ENCODE assay signal across 16 cellular contexts in the genomic region with DNA sequence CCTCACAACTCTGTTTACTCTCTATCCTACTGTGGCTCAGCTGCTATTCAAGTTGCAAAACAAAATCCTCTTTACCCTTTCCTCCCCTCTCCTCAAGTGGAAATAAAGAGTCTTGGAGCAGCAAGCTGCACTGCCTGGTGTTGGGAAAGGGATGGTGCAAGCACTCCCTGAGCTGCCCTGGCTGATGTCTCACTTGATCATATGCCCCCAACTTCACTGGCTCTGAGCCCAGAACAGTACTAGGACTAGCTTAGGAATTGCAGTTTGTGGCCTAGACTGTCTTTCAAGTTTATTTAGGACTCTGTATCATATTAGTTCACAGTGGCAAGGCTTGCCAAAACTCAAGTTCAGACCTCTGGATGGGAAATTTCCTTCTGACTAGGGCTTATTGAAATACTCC.
DNase-seq lines count a peak whose midpoint lies in the region; ATAC-seq, FAIRE-seq and TF ChIP-seq lines count a peak whose summit lies in the region.
"Had no signal": no experiment of that assay in that cellular context is flagged by ENCODE, and none has a peak within 500 bp of the region (broad histone marks: within the 10 kb centered on the region; RNA-seq: fewer than 3 reads in every experiment).

No MANE protein-coding gene starts in this region.

- no peaks in the 10 kb centered on the region for H3K9me3 ChIP-seq in IMR-90 (ENCODE audit: control insufficient read depth, insufficient read depth, low read length)

- dilution Hi-C loops in IMR-90 (cut with HindIII; ENCODE audit: low sequenced_read_pairs, unreplicated experiment), result no loop called here

- no peak overlapping the region for H4K5ac ChIP-seq in IMR-90 (ENCODE audit: low read depth, low read length)

- no peak overlapping the region for H3K18ac ChIP-seq in IMR-90 (ENCODE audit: low read depth, low read length)

- no peaks in the 10 kb centered on the region for H3K27me3 ChIP-seq in IMR-90 (ENCODE audit: control insufficient read depth, insufficient read depth, low read length)
- H3K27me3 ChIP-seq: cardiac muscle cell had no signal

- H3K27ac ChIP-seq in IMR-90 (ENCODE audit: insufficient read depth, low read length), result no peak overlapping the region; the same call in 1 of the 2 replicates
- H3K27ac ChIP-seq: C4-2B, cardiac muscle cell had no signal

- no peaks in the 10 kb centered on the region for H4K20me1 ChIP-seq in IMR-90 (ENCODE audit: insufficient read depth, low read length)

- H3K56ac ChIP-seq in IMR-90 (ENCODE audit: extremely low read depth, insufficient read depth, low read length), result no peak overlapping the region

- H2AK9ac ChIP-seq in IMR-90 (replicated peaks; ENCODE audit: low read depth, low read length, poor library complexity), result no peak overlapping the region

- peak; percentile 27 for TF ChIP-seq CTCF in AG09319 (IDR thresholded peaks at IDR 0.05; ENCODE audit: low read depth, low read length)
- peak; percentile 33; the same call in 1 of the 2 replicates for TF ChIP-seq CTCF in IMR-90 (conservative IDR thresholded peaks at IDR 0.05; ENCODE audit: low read depth, low read length)
- peak; percentile 41 for TF ChIP-seq CTCF in choroid plexus epithelial cell (conservative IDR thresholded peaks at IDR 0.05; ENCODE audit: low read depth, low read length)
- no peak for TF ChIP-seq CTCF in lower leg skin (IDR thresholded peaks at IDR 0.05)

- H2AK5ac ChIP-seq in IMR-90 (ENCODE audit: low read depth, low read length), result no peak overlapping the region

- no peak overlapping the region for H3K4me3 ChIP-seq in IMR-90 (ENCODE audit: insufficient read depth, low read depth, low read length)
- H3K4me3 ChIP-seq in choroid plexus epithelial cell (ENCODE audit: low read depth, low read length), result no peak overlapping the region
- no peak overlapping the region for H3K4me3 ChIP-seq in lower leg skin (ENCODE audit: low read depth, poor library complexity, severe bottlenecking)
- H3K4me3 ChIP-seq: cardiac muscle cell had no signal

- H3K4me2 ChIP-seq in IMR-90 (ENCODE audit: low read depth, low read length), result no peak overlapping the region

- H3K14ac ChIP-seq in IMR-90 (replicated peaks; ENCODE audit: low read depth, low read length), result no peak overlapping the region

- H3K4me1 ChIP-seq in IMR-90 (ENCODE audit: control insufficient read depth, insufficient read depth, low read length), result peaks cover 7% of the 10 kb centered on the region

- peak overlapping the region in 1 of 2 experiments; percentile 2; a peak in 1 of 4 replicates for H4K8ac ChIP-seq in IMR-90 (ENCODE audit: low read depth in 2 of 2, low read length in 2 of 2)

- in situ Hi-C loops in IMR-90 (cut with MboI; ENCODE audit: low sequenced_read_pairs), result no loop called here

- H3K9me1 ChIP-seq in IMR-90 (ENCODE audit: insufficient read depth, low read length), result no peaks in the 10 kb centered on the region

- no peak overlapping the region; the same call in 1 of the 2 replicates for H3K23ac ChIP-seq in IMR-90 (ENCODE audit: low read depth, low read length)

- H3K36me3 ChIP-seq in IMR-90 (ENCODE audit: control insufficient read depth, insufficient read depth, low read length), result no peaks in the 10 kb centered on the region
- H3K36me3 ChIP-seq: cardiac muscle cell had no signal

- POLR2A ChIA-PET in IMR-90 (lab: Charles Lee; ENCODE audit: unreplicated experiment), result no interaction called here

- H3K79me1 ChIP-seq in IMR-90 (ENCODE audit: low read depth in 1 of 2, low read length in 2 of 2), result no peaks in the 10 kb centered on the region

- no peak overlapping the region for H2BK120ac ChIP-seq in IMR-90 (ENCODE audit: low read depth, low read length)

- no peak overlapping the region for H3K9ac ChIP-seq in IMR-90 (ENCODE audit: low read depth, low read length)

- intact Hi-C loops in IMR-90 (cut with micrococcal nuclease), result no loop called here
- intact Hi-C loops in lower leg skin (cut with DNase I; ENCODE audit: low total_unique reads), result loop anchor here (10.0 kb wide), 1 partner anchor 253 kb away; no protein-coding TSS in a partner anchor

- DNase-seq in AG09319 (ENCODE audit: extremely low read depth, low read depth) (peak; percentile 45), IMR-90 (peak; percentile 96), choroid plexus epithelial cell (ENCODE audit: low read depth) (peak; percentile 94), lower leg skin (ENCODE audit: low spot score in 2 of 2) (peak; percentile 63 to 87), GM12892 (ENCODE audit: insufficient read length) (no peak), amygdala (lab: John Stamatoyannopoulos, UW) (no peak), RPMI8226 (no peak)
- DNase-seq: activated CD4-positive, alpha-beta T cell treated with anti-CD3 and anti-CD28 coated beads, Interleukin-2, amount 10 ng/mL, durations not matched to agents 24 days and 14 days; foreskin melanocyte; kidney glomerular epithelial cell; NCI-H748 treated with DMSO at 0.1 percent for 48 hours had no signal

- no TSS peak for BruUV-seq in IMR-90 (replicated peaks; lab: Mats Ljungman, UMichigan)

- peak overlapping the region; percentile 18 for H2AFZ ChIP-seq in IMR-90 (replicated peaks; ENCODE audit: low read length, poor library complexity)

- FAIRE-seq in GM12892 (lab: Jason Lieb, UNC), result no peak
- FAIRE-seq: G401.6 had no signal

- H2BK20ac ChIP-seq in IMR-90 (ENCODE audit: low read depth, low read length), result no peak overlapping the region

- H4K91ac ChIP-seq in IMR-90 (ENCODE audit: insufficient read depth, low read depth, low read length), result no peak overlapping the region

- TF ChIP-seq POLR2A in IMR-90 (IDR thresholded peaks at IDR 0.05; ENCODE audit: low read depth, low read length) (no peak), lower leg skin (IDR thresholded peaks at IDR 0.05) (no peak), GM12892 (IDR thresholded peaks at IDR 0.05; ENCODE audit: low read depth, low read length) (no peak)

- H2BK15ac ChIP-seq in IMR-90 (ENCODE audit: low read depth, low read length), result no peak overlapping the region

- CTCF ChIA-PET in IMR-90 (lab: Yijun Ruan, JAX), result interaction anchor here (0.6 to 1.3 kb wide), 3 partner anchors 15 to 82 kb away, joined by 3 read pairs; no protein-coding TSS in a partner anchor

- ATAC-seq in IMR-90 (ENCODE audit: low read depth) (peak; percentile 98), HG03095 (IDR thresholded peaks at IDR 0.05; ENCODE audit: unreplicated experiment) (no peak)
- ATAC-seq: stimulated activated effector memory CD8-positive, alpha-beta T cell treated with anti-CD3 and anti-CD28 coated beads, Interleukin-12 subunit alpha, Interleukin-12 subunit beta, amount 100 ng/mL, for 72 hours had no signal

- peak overlapping the region; percentile 59 for H2BK5ac ChIP-seq in IMR-90 (ENCODE audit: low read depth, low read length, poor library complexity, severe bottlenecking)

- H3K4ac ChIP-seq in IMR-90 (ENCODE audit: low read depth, low read length), result peak overlapping the region; percentile 36; the same call in 1 of the 2 replicates

- TF ChIP-seq RAD21 in IMR-90 (IDR thresholded peaks at IDR 0.05; ENCODE audit: low read length), result no peak

TF ChIP-seq in IMR-90, 13 proteins besides CTCF, POLR2A, EP300 and RAD21:
- TF ChIP-seq BHLHE40 (IDR thresholded peaks at IDR 0.05; ENCODE audit: low read depth, low read length) (no peak), RFX5 (IDR thresholded peaks at IDR 0.05; ENCODE audit: low read depth, low read length) (no peak), CEBPB (IDR thresholded peaks at IDR 0.05; ENCODE audit: low read depth, low read length) (peak; percentile 60), CHD1 (IDR thresholded peaks at IDR 0.05; ENCODE audit: low read depth, low read length) (no peak), MAFK (IDR thresholded peaks at IDR 0.05; ENCODE audit: low read depth, low read length) (no peak), MXI1 (IDR thresholded peaks at IDR 0.05; ENCODE audit: borderline replicate concordance, low read depth, low read length) (no peak), RCOR1 (IDR thresholded peaks at IDR 0.05; ENCODE audit: insufficient replicate concordance, low read length) (no peak), USF2 (IDR thresholded peaks at IDR 0.05; ENCODE audit: low read depth, low read length) (peak; percentile 47; the same call in 1 of the 2 replicates), MAZ (IDR thresholded peaks at IDR 0.05; ENCODE audit: borderline replicate concordance, low read depth, low read length) (peak; percentile 26; the same call in 1 of the 2 replicates), NFE2L2 (IDR thresholded peaks at IDR 0.05; ENCODE audit: low read depth, low read length) (no peak), SMC3 (IDR thresholded peaks at IDR 0.05; ENCODE audit: low read depth, low read length) (0 out of 2 replicates have a peak, but pooled peaks have one; percentile 13), FOS (IDR thresholded peaks at IDR 0.05; ENCODE audit: low read depth, low read length) (no peak)
- TF ChIP-seq, protein P1, sequence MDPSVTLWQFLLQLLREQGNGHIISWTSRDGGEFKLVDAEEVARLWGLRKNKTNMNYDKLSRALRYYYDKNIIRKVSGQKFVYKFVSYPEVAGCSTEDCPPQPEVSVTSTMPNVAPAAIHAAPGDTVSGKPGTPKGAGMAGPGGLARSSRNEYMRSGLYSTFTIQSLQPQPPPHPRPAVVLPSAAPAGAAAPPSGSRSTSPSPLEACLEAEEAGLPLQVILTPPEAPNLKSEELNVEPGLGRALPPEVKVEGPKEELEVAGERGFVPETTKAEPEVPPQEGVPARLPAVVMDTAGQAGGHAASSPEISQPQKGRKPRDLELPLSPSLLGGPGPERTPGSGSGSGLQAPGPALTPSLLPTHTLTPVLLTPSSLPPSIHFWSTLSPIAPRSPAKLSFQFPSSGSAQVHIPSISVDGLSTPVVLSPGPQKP (IDR thresholded peaks at IDR 0.05; ENCODE audit: borderline replicate concordance, low read depth, low read length), result no peak

Comparison
In these comparisons a context has a peak if more than half of its experiments do, and no peak if none do; other contexts are left out.
1. DNase-seq: peak in AG09319 (single experiment), IMR-90 (single experiment), choroid plexus epithelial cell (single experiment) and lower leg skin (2 of 2); none in GM12892 (single experiment), amygdala (0 of 56) and RPMI8226 (single experiment).
2. CTCF ChIP-seq: peak in AG09319 (single experiment), IMR-90 (single experiment) and choroid plexus epithelial cell (single experiment); none in lower leg skin (0 of 3).